In genomic region chr2:6183231-6183630, GRCh38 we compare ENCODE assay signal across 22 cellular contexts.
DNase-seq lines count a peak whose midpoint lies in the region; ATAC-seq and TF ChIP-seq lines count a peak whose summit lies in the region.
"Had no signal": no experiment of that assay in that cellular context is flagged by ENCODE, and none has a peak within 500 bp of the region (broad histone marks: within the 10 kb centered on the region; RNA-seq: fewer than 3 reads in every experiment).

No MANE protein-coding gene starts in this region.

- ATAC-seq in HG02973 (IDR thresholded peaks at IDR 0.05; ENCODE audit: unreplicated experiment) (no peak), GM21737 (IDR thresholded peaks at IDR 0.05; ENCODE audit: unreplicated experiment) (no peak)
- ATAC-seq: A549, K562 had no signal

- H3K9me3 ChIP-seq in Karpas-422 (ENCODE audit: low read length) (no peaks in the 10 kb centered on the region), SK-N-MC (ENCODE audit: low read depth, low read length) (no peaks in the 10 kb centered on the region), stomach (no peaks in the 10 kb centered on the region), transverse colon (no peaks in the 10 kb centered on the region)
- H3K9me3 ChIP-seq: A549, BLaER1 had no signal

- no peak for TF ChIP-seq CTCF in nephron progenitor cell (IDR thresholded peaks at IDR 0.05)
- no peak for TF ChIP-seq CTCF in stomach (IDR thresholded peaks at IDR 0.05)
- no peak for TF ChIP-seq CTCF in transverse colon (IDR thresholded peaks at IDR 0.05)

- intact Hi-C loops in stomach (cut with DNase I; ENCODE audit: low total_unique reads) (no loop called here), transverse colon (cut with DNase I; ENCODE audit: low total_unique reads) (no loop called here)

- DNase-seq in Karpas-422 (no peak), SK-N-MC (ENCODE audit: low read depth, low spot score) (no peak), nephron progenitor cell (no peak), stomach (peak; percentile 44), NCI-H2227 treated with DMSO at 0.1 percent for 48 hours (lab: John Stamatoyannopoulos, UW) (no peak), transverse colon (no peak)
- DNase-seq: CD4-positive, alpha-beta memory T cell; DND-41; GM23248; H9; NCI-H1092; NCI-H1436; NCI-H187 treated with DMSO at 0.1 percent for 48 hours; NCI-H2107; NCI-H510A; NK-92 treated with Interleukin-12 subunit alpha and Interleukin-12 subunit beta, amount 100 ng/mL, for 24 hours; Right ventricle myocardium superior had no signal

- H3K36me3 Mint-ChIP-seq in nephron progenitor cell (ENCODE audit: low read depth) = no peaks in the 10 kb centered on the region
- H3K36me3 Mint-ChIP-seq: CD4-positive, alpha-beta memory T cell had no signal

- H3K4me3 ChIP-seq in Karpas-422 (ENCODE audit: low read length) = no peak overlapping the region
- no peak overlapping the region for H3K4me3 ChIP-seq in SK-N-MC
- no peak overlapping the region for H3K4me3 ChIP-seq in stomach
- no peak overlapping the region for H3K4me3 ChIP-seq in transverse colon
- H3K4me3 ChIP-seq: A549, BLaER1, GM23248, K562 had no signal

- in situ Hi-C loops in transverse colon (cut with MboI; ENCODE audit: low pct_ligation_motif_present in 1 of 4, low pct_unique_long_range_greater_than_20kb in 1 of 4, low sequenced_read_pairs in 3 of 4) = no loop called here

- no peak overlapping the region for H3K4me3 Mint-ChIP-seq in nephron progenitor cell
- H3K4me3 Mint-ChIP-seq: CD4-positive, alpha-beta memory T cell; H9 had no signal

- peaks cover 42% of the 10 kb centered on the region for H3K4me1 ChIP-seq in Karpas-422 (ENCODE audit: low read length)
- peaks cover 0 to 48% (median 10%) of the 10 kb centered on the region in 4 donors for H3K4me1 ChIP-seq in stomach
- H3K4me1 ChIP-seq in transverse colon = peaks cover 0 to 7% (median 2%) of the 10 kb centered on the region in 4 donors
- H3K4me1 ChIP-seq: BLaER1 had no signal

- no peaks in the 10 kb centered on the region for H3K36me3 ChIP-seq in Karpas-422 (ENCODE audit: insufficient read depth, low read length)
- no peaks in the 10 kb centered on the region for H3K36me3 ChIP-seq in SK-N-MC (ENCODE audit: insufficient read depth, low read length)
- H3K36me3 ChIP-seq in stomach = no peaks in the 10 kb centered on the region
- no peaks in the 10 kb centered on the region for H3K36me3 ChIP-seq in transverse colon
- H3K36me3 ChIP-seq: BLaER1 had no signal

- H3K9me3 Mint-ChIP-seq in nephron progenitor cell = no peaks in the 10 kb centered on the region
- H3K9me3 Mint-ChIP-seq: H9 had no signal

- no peak overlapping the region for H3K9ac ChIP-seq in Karpas-422 (ENCODE audit: low read length)
- peak overlapping the region; percentile 30 for H3K9ac ChIP-seq in SK-N-MC (ENCODE audit: insufficient read length)
- H3K9ac ChIP-seq: BLaER1, GM23248 had no signal

- H3K4me1 Mint-ChIP-seq in nephron progenitor cell = peaks cover 67% of the 10 kb centered on the region
- H3K4me1 Mint-ChIP-seq: CD4-positive, alpha-beta memory T cell had no signal

- no peak for TF ChIP-seq EP300 in stomach (IDR thresholded peaks at IDR 0.05)
- no peak for TF ChIP-seq EP300 in transverse colon (IDR thresholded peaks at IDR 0.05; ENCODE audit: low read depth)

- 33 to 65% (median 43%) methylated on average over 1 of the region's 1 CpG for WGBS in stomach, 5 donors
- 62 to 74% methylated on average over 1 of the region's 1 CpG for WGBS in transverse colon (ENCODE audit: low coverage in 1 of 2), 2 donors

- TF ChIP-seq POLR2A in stomach (IDR thresholded peaks at IDR 0.05) (no peak), transverse colon (IDR thresholded peaks at IDR 0.05) (no peak)

- no peaks in the 10 kb centered on the region for H4K20me1 ChIP-seq in Karpas-422 (ENCODE audit: insufficient read depth, low read depth, low read length)
- H4K20me1 ChIP-seq: BLaER1 had no signal

- H3K4me2 ChIP-seq in Karpas-422 (ENCODE audit: low read depth, low read length, poor library complexity, severe bottlenecking) = no peak overlapping the region
- H3K4me2 ChIP-seq: A549, BLaER1 had no signal

- peak overlapping the region; percentile 99 for H3K27ac Mint-ChIP-seq in nephron progenitor cell
- H3K27ac Mint-ChIP-seq: CD4-positive, alpha-beta memory T cell; H9 had no signal

- H3K79me2 ChIP-seq in Karpas-422 (ENCODE audit: low read length) = no peaks in the 10 kb centered on the region

- H3K9me2 ChIP-seq in Karpas-422 (replicated peaks; ENCODE audit: insufficient read depth, low read length) = no peaks in the 10 kb centered on the region

- H3K27me3 ChIP-seq in Karpas-422 (ENCODE audit: low read length) (no peaks in the 10 kb centered on the region), stomach (no peaks in the 10 kb centered on the region), transverse colon (no peaks in the 10 kb centered on the region)
- H3K27me3 ChIP-seq: BLaER1 had no signal

- H3K27ac ChIP-seq in Karpas-422 (ENCODE audit: low read length) = no peak overlapping the region
- H3K27ac ChIP-seq in SK-N-MC = peak overlapping the region; percentile 44
- no peak overlapping the region for H3K27ac ChIP-seq in stomach
- H3K27ac ChIP-seq in transverse colon = no peak overlapping the region
- H3K27ac ChIP-seq: A549, BLaER1, GM23248 had no signal

- 0 out of 2 replicates have a peak overlapping the region, but pooled peaks have one; percentile 20 for H2AFZ ChIP-seq in Karpas-422 (ENCODE audit: low read length)
- H2AFZ ChIP-seq: GM23248 had no signal

- peaks cover 5% of the 10 kb centered on the region for H3K27me3 Mint-ChIP-seq in nephron progenitor cell (ENCODE audit: low read depth, poor library complexity)
- H3K27me3 Mint-ChIP-seq: CD4-positive, alpha-beta memory T cell had no signal
